Comparison of ENCODE assay signal across 8 cellular contexts in the genomic region with DNA sequence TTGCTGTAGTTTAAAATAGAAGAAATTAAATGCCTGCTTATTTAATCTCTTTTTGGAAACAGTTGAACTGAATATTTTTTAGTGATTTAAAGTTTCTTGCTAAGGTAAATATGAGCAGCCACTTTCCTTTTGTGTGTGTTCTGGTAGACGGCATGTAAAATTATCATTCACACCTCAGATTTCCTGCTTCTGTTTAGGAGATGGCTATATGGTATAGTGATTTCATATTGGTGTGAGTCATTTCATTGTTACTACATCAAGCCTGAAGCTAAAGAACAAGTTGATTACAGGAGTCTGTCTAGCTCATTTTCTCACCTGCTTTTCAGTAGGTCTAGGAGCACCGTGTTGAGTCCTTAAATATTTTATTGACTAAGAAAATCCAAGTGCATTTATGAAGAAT. TPM values are rescaled to one million over a fixed set of nuclear protein-coding genes. Genes with fewer than 3 reads are reported as not detected.
DNase-seq lines count a peak whose midpoint lies in the region; ATAC-seq and TF ChIP-seq lines count a peak whose summit lies in the region.

No MANE protein-coding gene starts in this region.

- TF ChIP-seq EP300 in gastroesophageal sphincter (IDR thresholded peaks at IDR 0.05): no peak

- 18 to 21% methylated on average over 2 of the region's 2 CpGs for WGBS in gastroesophageal sphincter (ENCODE audit: low coverage in 1 of 2), 2 donors

- ATAC-seq in GM18511 (IDR thresholded peaks at IDR 0.05; ENCODE audit: unreplicated experiment) (peak; percentile 30), HG02588 (IDR thresholded peaks at IDR 0.05; ENCODE audit: unreplicated experiment) (no peak), HG02938 (IDR thresholded peaks at IDR 0.05; ENCODE audit: unreplicated experiment) (no peak), gastroesophageal sphincter (no peak)

- peaks cover under 1 to 57% (median 9%) of the 10 kb centered on the region in 3 donors for H3K4me1 ChIP-seq in gastroesophageal sphincter

- no peak for TF ChIP-seq CTCF in gastroesophageal sphincter (IDR thresholded peaks at IDR 0.05)

- no peak for TF ChIP-seq POLR2A in gastroesophageal sphincter (IDR thresholded peaks at IDR 0.05)

- H3K27ac ChIP-seq in gastroesophageal sphincter: peak overlapping the region in 2 of 4 donors; percentile 2 to 97

- peak overlapping the region in 1 of 2 donors; percentile 94 for H3K4me3 ChIP-seq in gastroesophageal sphincter

- no peaks in the 10 kb centered on the region for H3K27me3 ChIP-seq in gastroesophageal sphincter

- DNase-seq in 8988T (peak; percentile 19), RKO (ENCODE audit: low spot score) (peak; percentile 70), fibroblast of peridontal ligament (ENCODE audit: extremely low read depth) (peak; percentile 41), NK-92 (lab: John Stamatoyannopoulos, UW; ENCODE audit: unreplicated experiment) (no peak)

- H3K9me3 ChIP-seq in gastroesophageal sphincter: no peaks in the 10 kb centered on the region

- H3K36me3 ChIP-seq in gastroesophageal sphincter: peaks cover 0 to 2% of the 10 kb centered on the region in 2 donors

RNA-seq across cellular contexts. Expression of a gene that starts 2.2 kb away (rescaled TPM):
- total RNA-seq in gastroesophageal sphincter: 100 to 1,000 TPM in 1 of 4 donors, 10 to 100 TPM in 3; 39.0 to 158 (median 69.6) TPM

RNA-seq across cellular contexts. Expression of a gene that starts 43.6 kb away (rescaled TPM):
- total RNA-seq in gastroesophageal sphincter: 10 to 100 TPM; 69.1 to 88.1 (median 87.0) TPM

RNA-seq across cellular contexts. Expression of a gene that starts 56.5 kb away (rescaled TPM):
- total RNA-seq in gastroesophageal sphincter: 10 to 100 TPM; 47.8 to 99.6 (median 60.1) TPM
